ENCODE assay signal across 26 cellular contexts in the genomic region with DNA sequence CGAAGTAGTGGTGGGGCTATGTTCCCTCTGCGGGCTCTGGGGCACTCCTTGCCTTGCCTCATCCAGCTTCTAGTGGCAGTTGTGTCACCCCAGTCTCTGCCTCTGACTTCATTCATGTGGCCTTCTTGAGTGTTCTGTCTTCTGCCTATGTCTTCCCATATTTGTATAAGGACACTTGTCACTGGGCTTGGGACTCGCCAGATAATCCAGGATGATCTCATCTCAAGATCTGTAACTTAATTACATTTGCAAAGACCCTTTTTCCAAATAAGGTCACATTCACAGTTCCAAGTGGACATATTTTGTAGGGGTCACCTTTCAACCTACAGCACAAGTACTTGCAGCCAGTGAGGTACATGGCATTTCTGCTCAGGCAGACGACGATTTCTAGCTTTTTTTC. TPM values are rescaled to one million over a fixed set of nuclear protein-coding genes. Genes with fewer than 3 reads are reported as not detected.
"Had no signal": no experiment of that assay in that cellular context is flagged by ENCODE, and none has a peak within 500 bp of the region (broad histone marks: within the 10 kb centered on the region; RNA-seq: fewer than 3 reads in every experiment).

No MANE protein-coding gene starts in this region.

- H3K4me3 ChIP-seq: PC-9 had no signal

- H2AFZ ChIP-seq: PC-9 had no signal

- H3K9ac ChIP-seq: SK-N-SH had no signal

- ATAC-seq: activated CD4-positive, alpha-beta T cell treated with anti-CD3 and anti-CD28 coated beads for 36 hours; activated CD8-positive, alpha-beta T cell treated with anti-CD3 and anti-CD28 coated beads for 36 hours; activated T-cell treated with anti-CD3 and anti-CD28 coated beads, Interleukin-2, amount 50 U/mL, for 72 hours had no signal

- H3K4me2 ChIP-seq: PC-9, SK-N-SH had no signal

- DNase-seq: activated CD4-positive, alpha-beta T cell treated with anti-CD3 and anti-CD28 coated beads for 36 hours; activated CD8-positive, alpha-beta memory T cell treated with anti-CD3 and anti-CD28 coated beads, Interleukin-2, amount 50 U/mL, for 4 hours; activated CD8-positive, alpha-beta T cell treated with anti-CD3 and anti-CD28 coated beads for 36 hours; activated gamma-delta T cell treated with Interleukin-2 at 50 U/mL for 16 hours; activated naive CD4-positive, alpha-beta T cell treated with anti-CD3 and anti-CD28 coated beads, Interleukin-2, amount 10 ng/mL, durations not matched to agents 7 days and 5 days; activated naive CD8-positive, alpha-beta T cell treated with anti-CD3 and anti-CD28 coated beads for 36 hours; activated T-cell treated with anti-CD3 and anti-CD28 coated beads, Interleukin-2, amount 50 U/mL, for 72 hours; anterior cingulate cortex; Karpas-422; MM.1S; NCI-H1105; NCI-H1436; NCI-H1694 treated with DMSO at 0.1 percent for 48 hours; NCI-H2081; NCI-H2171; NCI-H2227 treated with DMSO at 0.1 percent for 48 hours; NCI-H526; PC-9; SIG-M5; SK-N-SH; T-helper 1 cell had no signal

- H3K9me3 ChIP-seq: SK-N-SH had no signal

- H3K27ac ChIP-seq: PC-9, VCaP had no signal

RNA-seq across cellular contexts. Expression of a gene that starts 30.3 kb away (rescaled TPM):
- total RNA-seq: activated CD4-positive, alpha-beta T cell treated with anti-CD3 and anti-CD28 coated beads for 36 hours; activated CD8-positive, alpha-beta T cell treated with anti-CD3 and anti-CD28 coated beads for 36 hours; activated naive CD8-positive, alpha-beta T cell treated with anti-CD3 and anti-CD28 coated beads for 36 hours; activated T-cell treated with anti-CD3 and anti-CD28 coated beads, Interleukin-2, amount 50 U/mL, for 72 hours; activated T-helper 2 cell treated with anti-CD3 and anti-CD28 coated beads, Interferon-gamma antibody, Interleukin-2, Interleukin-4, amounts not matched to agents 10 μg/mL and 5 μg/mL and 100 μg/mL, durations not matched to agents 14 hours and 24 hours and 36 hours; cardiac septum; NCI-H460; PC-9; T-helper 2 cell treated with Interferon-gamma antibody and Interleukin-4, amounts not matched to agents 100 ng/mL and 5 ng/mL, for 36 hours had no signal

RNA-seq across cellular contexts. Expression of a gene that starts 32.5 kb away (rescaled TPM):
- total RNA-seq: activated CD4-positive, alpha-beta T cell treated with anti-CD3 and anti-CD28 coated beads for 36 hours; activated CD8-positive, alpha-beta T cell treated with anti-CD3 and anti-CD28 coated beads for 36 hours; activated naive CD8-positive, alpha-beta T cell treated with anti-CD3 and anti-CD28 coated beads for 36 hours; activated T-cell treated with anti-CD3 and anti-CD28 coated beads, Interleukin-2, amount 50 U/mL, for 72 hours; activated T-helper 2 cell treated with anti-CD3 and anti-CD28 coated beads, Interferon-gamma antibody, Interleukin-2, Interleukin-4, amounts not matched to agents 10 μg/mL and 5 μg/mL and 100 μg/mL, durations not matched to agents 14 hours and 24 hours and 36 hours; cardiac septum; NCI-H460; PC-9; T-helper 2 cell treated with Interferon-gamma antibody and Interleukin-4, amounts not matched to agents 100 ng/mL and 5 ng/mL, for 36 hours had no signal
